8 cellular contexts compared by ENCODE assay signal in the genomic region with DNA sequence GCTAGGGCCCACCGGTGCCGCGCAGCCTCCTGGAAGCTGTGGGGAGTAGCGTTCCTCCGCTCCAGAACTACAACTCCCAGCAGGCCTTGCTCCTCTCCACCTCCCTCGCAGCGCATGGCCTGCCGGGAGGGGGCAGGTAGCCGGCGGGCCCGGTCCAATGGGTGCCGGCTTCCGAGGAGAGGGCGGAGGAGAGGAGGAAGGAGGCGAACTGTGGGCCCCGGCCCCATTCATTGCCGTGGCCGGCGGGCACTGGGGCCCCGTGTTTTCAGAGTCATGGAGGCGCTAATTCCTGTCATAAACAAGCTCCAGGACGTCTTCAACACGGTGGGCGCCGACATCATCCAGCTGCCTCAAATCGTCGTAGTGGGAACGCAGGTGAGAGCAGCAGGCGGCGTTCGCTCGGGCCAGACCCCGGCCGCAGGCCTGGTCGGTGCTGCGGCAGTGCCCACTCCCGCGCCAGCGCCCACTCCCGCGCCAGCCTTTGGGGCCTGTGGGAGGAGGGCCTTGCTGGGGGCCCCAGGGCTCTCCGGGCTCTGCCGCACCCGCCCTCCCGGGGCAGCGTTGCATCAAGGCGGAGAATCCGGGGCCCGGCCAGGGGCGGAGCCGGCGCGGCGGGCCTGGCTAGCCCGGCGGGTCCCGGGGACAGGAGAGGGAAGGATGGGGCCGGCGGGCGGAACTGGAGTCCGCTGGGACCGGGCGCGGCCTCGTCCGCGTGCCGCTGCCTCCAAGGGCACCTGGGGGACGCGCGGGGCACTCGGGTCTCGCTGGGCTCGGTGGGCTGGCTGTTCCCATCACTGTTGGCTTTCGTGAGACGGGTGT. TPM values are rescaled to one million over a fixed set of nuclear protein-coding genes. Genes with fewer than 3 reads are reported as not detected.
A peak's percentile ranks its signal among the peaks of the same experiment; 100 is the strongest.
DNase-seq lines count a peak whose midpoint lies in the region; ATAC-seq lines count a peak whose summit lies in the region.

A gene (plus strand): TSS at position 211 of the 819 bp plus-strand sequence. CDS start 63 bp downstream, at position 274.

- CTCF ChIA-PET in activated CD8-positive, alpha-beta memory T cell treated with anti-CD3 and anti-CD28 coated beads, Interleukin-2, amount 10 ng/mL, durations not matched to agents 7 days and 5 days (lab: Charles Lee), result interaction anchor here (0.9 to 2.1 kb wide), 2 partner anchors 76 to 224 kb away, joined by 3 to 11 read pairs; a partner anchor contains a TSS

- peaks cover 2% of the 10 kb centered on the region for H3K79me1 ChIP-seq in mesendoderm (ENCODE audit: low read length)

- H3K27ac Mint-ChIP-seq in activated CD8-positive, alpha-beta memory T cell treated with anti-CD3 and anti-CD28 coated beads, Interleukin-2, amount 10 ng/mL, durations not matched to agents 7 days and 5 days, result peak within 1 kb of the TSS; percentile 87

- H4K5ac ChIP-seq in mesendoderm (ENCODE audit: low read length), result no peak within 1 kb of the TSS

- peak within 1 kb of the TSS; percentile 98 for H3K9ac ChIP-seq in NT2/D1 (ENCODE audit: insufficient read length, low read depth)
- H3K9ac ChIP-seq in endocrine pancreas (ENCODE audit: control insufficient read depth, insufficient read depth, low read length), result peak within 1 kb of the TSS; percentile 97
- peak within 1 kb of the TSS; percentile 78 for H3K9ac ChIP-seq in mesendoderm (ENCODE audit: low read length)

- H3K4me3 ChIP-seq in NT2/D1 (ENCODE audit: insufficient read length, low read depth), result peak within 1 kb of the TSS; percentile 100
- H3K4me3 ChIP-seq in endocrine pancreas (ENCODE audit: control insufficient read depth, insufficient read depth, low read length), result peak within 1 kb of the TSS; percentile 95
- H3K4me3 ChIP-seq in mesendoderm (ENCODE audit: low read length), result peak within 1 kb of the TSS; percentile 53

- peak within 1 kb of the TSS; percentile 88 for H3K4me3 Mint-ChIP-seq in activated CD8-positive, alpha-beta memory T cell treated with anti-CD3 and anti-CD28 coated beads, Interleukin-2, amount 10 ng/mL, durations not matched to agents 7 days and 5 days

- H3K36me3 ChIP-seq in NT2/D1 (ENCODE audit: insufficient read depth, insufficient read length, low read length) (peaks cover 25% of the 10 kb centered on the region), endocrine pancreas (ENCODE audit: control insufficient read depth, insufficient read depth, low read length) (no peaks in the 10 kb centered on the region), mesendoderm (ENCODE audit: control insufficient read depth, insufficient read depth, low read length) (no peaks in the 10 kb centered on the region)

- H3K27ac ChIP-seq in mesendoderm (ENCODE audit: low read depth, low read length), result peak within 1 kb of the TSS; percentile 89

- no peak within 1 kb of the TSS for H3K4ac ChIP-seq in mesendoderm (ENCODE audit: low read depth, low read length)

- H3K9me3 Mint-ChIP-seq in activated CD8-positive, alpha-beta memory T cell treated with anti-CD3 and anti-CD28 coated beads, Interleukin-2, amount 10 ng/mL, durations not matched to agents 7 days and 5 days (ENCODE audit: low read depth), result no peaks in the 10 kb centered on the region

- H3K27me3 ChIP-seq in NT2/D1 (ENCODE audit: insufficient read depth, insufficient read length) (no peaks in the 10 kb centered on the region), endocrine pancreas (ENCODE audit: control insufficient read depth, insufficient read depth, low read length) (no peaks in the 10 kb centered on the region), mesendoderm (ENCODE audit: insufficient read depth, low read length, poor library complexity) (no peaks in the 10 kb centered on the region)

- H3K56ac ChIP-seq in mesendoderm (ENCODE audit: low read length), result peak within 1 kb of the TSS; percentile 95

- DNase-seq in COR-L47 (lab: John Stamatoyannopoulos, UW) (peak; percentile 89), HUDEP-2 (lab: John Stamatoyannopoulos, UW; ENCODE audit: unreplicated experiment in 76 of 76) (peak in 75 of 76 experiments; percentile 44 to 92 (median 85)), NT2/D1 (ENCODE audit: low read depth, low spot score) (peak; percentile 100), mesendoderm (peak; percentile 99)
- DNase-seq in activated CD8-positive, alpha-beta memory T cell treated with anti-CD3 and anti-CD28 coated beads, Interleukin-2, amount 10 ng/mL, durations not matched to agents 7 days and 5 days, result peak; percentile 96
- peak; percentile 81 for DNase-seq in stimulated activated CD8-positive, alpha-beta memory T cell treated with anti-CD3 and anti-CD28 coated beads, Interleukin-15, amount 100 ng/mL, for 1 hour (ENCODE audit: low read depth)

- H2BK120ac ChIP-seq in mesendoderm (ENCODE audit: low read depth, low read length), result peak within 1 kb of the TSS; percentile 19

- peak within 1 kb of the TSS; percentile 79 for H2BK5ac ChIP-seq in mesendoderm (ENCODE audit: low read length)

- peaks cover 10% of the 10 kb centered on the region for H3K4me1 ChIP-seq in NT2/D1 (ENCODE audit: insufficient read depth, insufficient read length)
- H3K4me1 ChIP-seq in endocrine pancreas (ENCODE audit: control insufficient read depth, insufficient read depth, low read length), result peaks cover 12% of the 10 kb centered on the region
- no peaks in the 10 kb centered on the region for H3K4me1 ChIP-seq in mesendoderm (ENCODE audit: control insufficient read depth, low read depth, low read length)

- H3K9me3 ChIP-seq in NT2/D1 (ENCODE audit: insufficient read depth, low read length) (no peaks in the 10 kb centered on the region), endocrine pancreas (ENCODE audit: control insufficient read depth, low read length) (no peaks in the 10 kb centered on the region)

- no peak within 1 kb of the TSS for H2AK5ac ChIP-seq in mesendoderm (ENCODE audit: low read length)

- H4K8ac ChIP-seq in mesendoderm (ENCODE audit: low read depth, low read length), result peak within 1 kb of the TSS; percentile 14

- peaks cover 22% of the 10 kb centered on the region for H3K4me1 Mint-ChIP-seq in activated CD8-positive, alpha-beta memory T cell treated with anti-CD3 and anti-CD28 coated beads, Interleukin-2, amount 10 ng/mL, durations not matched to agents 7 days and 5 days

- H3K18ac ChIP-seq in mesendoderm (ENCODE audit: low read length), result peak within 1 kb of the TSS; percentile 76

- no CpG with 5 or more reads among the region's 76 CpGs for WGBS in mesendoderm (ENCODE audit: extremely low coverage, insufficient coverage, low lambda C conversion rate)

- H2BK15ac ChIP-seq in mesendoderm (replicated peaks; ENCODE audit: low read depth), result no peak within 1 kb of the TSS

- H3K4me2 ChIP-seq in mesendoderm (ENCODE audit: low read length), result peak within 1 kb of the TSS; percentile 81

- peaks cover 5% of the 10 kb centered on the region for H3K36me3 Mint-ChIP-seq in activated CD8-positive, alpha-beta memory T cell treated with anti-CD3 and anti-CD28 coated beads, Interleukin-2, amount 10 ng/mL, durations not matched to agents 7 days and 5 days

- no peak within 1 kb of the TSS for H3K23ac ChIP-seq in mesendoderm (ENCODE audit: low read length)

- peaks cover 34% of the 10 kb centered on the region for H3K79me2 ChIP-seq in mesendoderm (ENCODE audit: control insufficient read depth, insufficient read depth, low read length)

- peak; percentile 94 for ATAC-seq in GM21381 (IDR thresholded peaks at IDR 0.05; ENCODE audit: unreplicated experiment)
- ATAC-seq in activated CD8-positive, alpha-beta memory T cell treated with anti-CD3 and anti-CD28 coated beads, Interleukin-2, amount 10 ng/mL, durations not matched to agents 7 days and 5 days, result peak; percentile 99

- H3K27me3 Mint-ChIP-seq in activated CD8-positive, alpha-beta memory T cell treated with anti-CD3 and anti-CD28 coated beads, Interleukin-2, amount 10 ng/mL, durations not matched to agents 7 days and 5 days, result no peaks in the 10 kb centered on the region

RNA-seq across cellular contexts. Expression of the gene that starts here (rescaled TPM):
- 10 to 100 TPM; 59.8 to 66.8 TPM for total RNA-seq in activated CD8-positive, alpha-beta memory T cell treated with anti-CD3 and anti-CD28 coated beads, Interleukin-2, amount 10 ng/mL, durations not matched to agents 7 days and 5 days
- polyA plus RNA-seq in mesendoderm (2013, experiment 1 of 2), result 40.7 TPM
- 41.7 TPM for polyA plus RNA-seq in mesendoderm (2013, experiment 2 of 2)

Comparison
In these comparisons a context has a peak if more than half of its experiments do, and no peak if none do; other contexts are left out.
1. Peak in every context shown above with its lines: DNase-seq, ATAC-seq, H3K4me3 ChIP-seq and H3K27ac ChIP-seq.